ENCODE assay signal across 8 cellular contexts in genomic region chr3:128226794-128227399, GRCh38.
DNase-seq lines count a peak whose midpoint lies in the region; ATAC-seq and TF ChIP-seq lines count a peak whose summit lies in the region.

No MANE protein-coding gene starts in this region.

- no peak overlapping the region for H3K4me2 ChIP-seq in OCI-LY1 (ENCODE audit: low read length)

- no peaks in the 10 kb centered on the region for H3K9me2 ChIP-seq in OCI-LY1 (ENCODE audit: low read depth, low read length)

- peaks cover 7% of the 10 kb centered on the region for H3K36me3 Mint-ChIP-seq in stimulated activated effector memory CD8-positive, alpha-beta T cell treated with anti-CD3 and anti-CD28 coated beads, Interleukin-12 subunit alpha, Interleukin-12 subunit beta, amount 100 ng/mL, for 72 hours

- H3K27ac Mint-ChIP-seq in stimulated activated effector memory CD8-positive, alpha-beta T cell treated with anti-CD3 and anti-CD28 coated beads, Interleukin-12 subunit alpha, Interleukin-12 subunit beta, amount 100 ng/mL, for 72 hours, result no peak overlapping the region

- H3K4me1 ChIP-seq in OCI-LY1 (ENCODE audit: insufficient read depth, low read length, severe bottlenecking) (no peaks in the 10 kb centered on the region), iPS DF 6.9 (ENCODE audit: control insufficient read depth, insufficient read depth, low read length) (peaks cover 5% of the 10 kb centered on the region; the same call in 1 of the 2 replicates)

- H3K4me3 Mint-ChIP-seq in stimulated activated effector memory CD8-positive, alpha-beta T cell treated with anti-CD3 and anti-CD28 coated beads, Interleukin-12 subunit alpha, Interleukin-12 subunit beta, amount 100 ng/mL, for 72 hours, result no peak overlapping the region

- H3K27me3 ChIP-seq in OCI-LY1 (ENCODE audit: insufficient read depth, low read length) (no peaks in the 10 kb centered on the region), iPS DF 6.9 (ENCODE audit: control insufficient read depth, insufficient read depth, low read length) (no peaks in the 10 kb centered on the region)

- H3K9ac ChIP-seq in OCI-LY1 (ENCODE audit: low read length), result no peak overlapping the region

- H4K20me1 ChIP-seq in OCI-LY1 (ENCODE audit: insufficient read depth, low read length), result no peaks in the 10 kb centered on the region

- in situ Hi-C loops in astrocyte of the spinal cord (cut with HindIII; ENCODE audit: low sequenced_read_pairs), result no loop called here

- peak; percentile 84 for TF ChIP-seq CTCF in OCI-LY1 (IDR thresholded peaks at IDR 0.05; ENCODE audit: low read length)
- peak; percentile 94 for TF ChIP-seq CTCF in astrocyte of the spinal cord (IDR thresholded peaks at IDR 0.05; ENCODE audit: low read depth, low read length)

- no peak overlapping the region for H2AFZ ChIP-seq in OCI-LY1 (ENCODE audit: low read length)

- H3K79me2 ChIP-seq in OCI-LY1 (ENCODE audit: insufficient read depth, low read length), result no peaks in the 10 kb centered on the region

- H3K36me3 ChIP-seq in OCI-LY1 (ENCODE audit: insufficient read depth, low read length), result peaks cover 6% of the 10 kb centered on the region; the same call in 1 of the 2 replicates
- H3K36me3 ChIP-seq in iPS DF 6.9 (ENCODE audit: control insufficient read depth, insufficient read depth, low read length), result no peaks in the 10 kb centered on the region

- peaks cover 11% of the 10 kb centered on the region for H3K4me1 Mint-ChIP-seq in stimulated activated effector memory CD8-positive, alpha-beta T cell treated with anti-CD3 and anti-CD28 coated beads, Interleukin-12 subunit alpha, Interleukin-12 subunit beta, amount 100 ng/mL, for 72 hours

- H3K9me3 ChIP-seq in OCI-LY1 (ENCODE audit: low read length) (peaks cover 9% of the 10 kb centered on the region), iPS DF 6.9 (ENCODE audit: control insufficient read depth, insufficient read depth, low read length) (no peaks in the 10 kb centered on the region)

- H3K27ac ChIP-seq in OCI-LY1 (ENCODE audit: low read depth, low read length, poor library complexity, severe bottlenecking) (no peak overlapping the region), iPS DF 6.9 (ENCODE audit: low read length) (no peak overlapping the region)

- WGBS in iPS DF 6.9 (ENCODE audit: insufficient coverage, insufficient read length), result no CpG with 5 or more reads among the region's 5 CpGs

- ATAC-seq in stimulated activated effector memory CD8-positive, alpha-beta T cell treated with anti-CD3 and anti-CD28 coated beads, Interleukin-12 subunit alpha, Interleukin-12 subunit beta, amount 100 ng/mL, for 72 hours, result peak; percentile 54
- ATAC-seq in GM18867 (IDR thresholded peaks at IDR 0.05; ENCODE audit: unreplicated experiment), result no peak

- peak; percentile 28 for DNase-seq in NOMO-1 treated with DMSO at 0.1 percent for 48 hours (lab: John Stamatoyannopoulos, UW; ENCODE audit: unreplicated experiment)
- DNase-seq in NOMO-1 (lab: John Stamatoyannopoulos, UW; ENCODE audit: unreplicated experiment in 2 of 2), result no peak
- peak; percentile 32 for DNase-seq in astrocyte of the spinal cord (ENCODE audit: low read depth, low spot score)
- DNase-seq in iPS DF 6.9 (ENCODE audit: low read depth, low spot score), result peak; percentile 22
- DNase-seq in stimulated activated effector memory CD8-positive, alpha-beta T cell treated with anti-CD3 and anti-CD28 coated beads, Interleukin-12 subunit alpha, Interleukin-12 subunit beta, amount 100 ng/mL, for 72 hours (ENCODE audit: low spot score in 2 of 2), result peak in 1 of 2 donors; percentile 59
- no peak for DNase-seq in NCI-H2029 (lab: John Stamatoyannopoulos, UW)

- no peaks in the 10 kb centered on the region for H3F3A ChIP-seq in OCI-LY1 (ENCODE audit: insufficient read depth, low read length)

- peaks cover 2% of the 10 kb centered on the region for H3K9me3 Mint-ChIP-seq in stimulated activated effector memory CD8-positive, alpha-beta T cell treated with anti-CD3 and anti-CD28 coated beads, Interleukin-12 subunit alpha, Interleukin-12 subunit beta, amount 100 ng/mL, for 72 hours

- H3K4me3 ChIP-seq in OCI-LY1 (ENCODE audit: low read depth, low read length, poor library complexity, severe bottlenecking), result no peak overlapping the region
- H3K4me3 ChIP-seq in astrocyte of the spinal cord (ENCODE audit: low read depth, low read length), result no peak overlapping the region
- H3K4me3 ChIP-seq in iPS DF 6.9 (ENCODE audit: low read length), result no peak overlapping the region

Comparison
In these comparisons a context has a peak if more than half of its experiments do, and no peak if none do; other contexts are left out.
1. DNase-seq: peak in NOMO-1 treated with DMSO at 0.1 percent for 48 hours (single experiment), astrocyte of the spinal cord (single experiment) and iPS DF 6.9 (single experiment); none in NOMO-1 (0 of 2) and NCI-H2029 (single experiment).